In the genomic region with DNA sequence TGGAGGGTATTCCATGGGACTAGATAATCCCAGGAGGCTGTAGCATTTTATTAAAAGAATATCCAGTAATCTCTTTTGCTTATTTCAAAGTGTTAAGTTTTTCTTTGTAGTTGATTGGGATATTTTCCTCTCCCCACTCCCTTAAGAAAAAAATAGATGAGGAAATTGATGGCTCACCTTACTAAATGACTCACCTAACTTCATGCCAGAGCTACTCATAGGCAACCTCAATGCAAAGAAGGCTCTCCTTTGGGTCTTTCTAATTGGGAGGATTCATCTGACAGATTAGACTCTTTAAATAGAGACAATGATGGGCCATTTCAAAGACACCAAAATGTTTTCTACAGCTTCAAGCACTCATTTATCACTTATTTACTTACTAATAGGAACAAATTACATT, we compare ENCODE assay signal across 18 cellular contexts.
DNase-seq lines count a peak whose midpoint lies in the region; ATAC-seq, FAIRE-seq and TF ChIP-seq lines count a peak whose summit lies in the region.
"Had no signal": no experiment of that assay in that cellular context is flagged by ENCODE, and none has a peak within 500 bp of the region (broad histone marks: within the 10 kb centered on the region; RNA-seq: fewer than 3 reads in every experiment).

No MANE protein-coding gene starts in this region.

- no peak overlapping the region for H3K4me2 ChIP-seq in A549
- H3K4me2 ChIP-seq: BLaER1 had no signal

- no peak overlapping the region for H3K27ac Mint-ChIP-seq in activated naive CD4-positive, alpha-beta T cell treated with anti-CD3 and anti-CD28 coated beads, Interleukin-2, amount 10 ng/mL, durations not matched to agents 7 days and 5 days
- H3K27ac Mint-ChIP-seq: CD8-positive, alpha-beta memory T cell; HFFc6 had no signal

- H3K27ac ChIP-seq in A549: peak overlapping the region; percentile 82 to 90; a peak in 5 of 6 replicates
- peak overlapping the region; percentile 66 for H3K27ac ChIP-seq in RWPE2 (ENCODE audit: poor library complexity, severe bottlenecking)
- peak overlapping the region; percentile 66 for H3K27ac ChIP-seq in foreskin keratinocyte
- H3K27ac ChIP-seq: BLaER1, SK-N-MC had no signal

- TF ChIP-seq POLR2A in A549 (IDR thresholded peaks at IDR 0.05; ENCODE audit: low read length): no peak

- H3K4me1 Mint-ChIP-seq in activated naive CD4-positive, alpha-beta T cell treated with anti-CD3 and anti-CD28 coated beads, Interleukin-2, amount 10 ng/mL, durations not matched to agents 7 days and 5 days: no peaks in the 10 kb centered on the region
- H3K4me1 Mint-ChIP-seq: CD8-positive, alpha-beta memory T cell had no signal

- H3K4me1 ChIP-seq in A549 (peaks cover 30% of the 10 kb centered on the region), RWPE2 (ENCODE audit: insufficient read depth, poor library complexity, severe bottlenecking) (peaks cover 32% of the 10 kb centered on the region), foreskin keratinocyte (peaks cover 20% of the 10 kb centered on the region)
- H3K4me1 ChIP-seq: BLaER1 had no signal

- peaks cover 12% of the 10 kb centered on the region; the same call in 2 of the 3 replicates for H3K9me3 ChIP-seq in A549
- H3K9me3 ChIP-seq in RWPE2 (ENCODE audit: severe bottlenecking): no peaks in the 10 kb centered on the region
- H3K9me3 ChIP-seq: BLaER1 had no signal

- no peak overlapping the region for H3K4me3 Mint-ChIP-seq in activated naive CD4-positive, alpha-beta T cell treated with anti-CD3 and anti-CD28 coated beads, Interleukin-2, amount 10 ng/mL, durations not matched to agents 7 days and 5 days
- H3K4me3 Mint-ChIP-seq: CD8-positive, alpha-beta memory T cell; HFFc6 had no signal

- H3K27me3 ChIP-seq in RWPE2 (ENCODE audit: insufficient read depth, poor library complexity, severe bottlenecking) (no peaks in the 10 kb centered on the region), foreskin keratinocyte (no peaks in the 10 kb centered on the region)
- H3K27me3 ChIP-seq: BLaER1 had no signal

- H3K4me3 ChIP-seq in A549: no peak overlapping the region
- no peak overlapping the region for H3K4me3 ChIP-seq in RWPE2 (ENCODE audit: severe bottlenecking)
- H3K4me3 ChIP-seq: BLaER1, SK-N-MC had no signal

- H3K36me3 Mint-ChIP-seq in activated naive CD4-positive, alpha-beta T cell treated with anti-CD3 and anti-CD28 coated beads, Interleukin-2, amount 10 ng/mL, durations not matched to agents 7 days and 5 days: no peaks in the 10 kb centered on the region
- H3K36me3 Mint-ChIP-seq: CD8-positive, alpha-beta memory T cell had no signal

- TF ChIP-seq RAD21 in A549 (conservative IDR thresholded peaks at IDR 0.05 in 1 of 2, IDR thresholded peaks at IDR 0.05 in 1 of 2): no peak

- TF ChIP-seq EP300 in A549 (IDR thresholded peaks at IDR 0.05): no peak

- no peaks in the 10 kb centered on the region for H3K36me3 ChIP-seq in RWPE2 (ENCODE audit: low read depth)
- H3K36me3 ChIP-seq: BLaER1 had no signal

- DNase-seq in A549 (ENCODE audit: low read depth in 1 of 2, low spot score in 1 of 2): no peak
- DNase-seq in HS-5 (ENCODE audit: low read depth): peak; percentile 32
- DNase-seq in RWPE2 (ENCODE audit: low spot score): no peak
- DNase-seq in foreskin keratinocyte: peak; percentile 67 to 84
- DNase-seq in activated naive CD4-positive, alpha-beta T cell treated with anti-CD3 and anti-CD28 coated beads, Interleukin-2, amount 10 ng/mL, durations not matched to agents 7 days and 5 days: no peak
- DNase-seq in MV-4-11 (lab: John Stamatoyannopoulos, UW): no peak
- no peak for DNase-seq in SKM-1 (lab: John Stamatoyannopoulos, UW; ENCODE audit: unreplicated experiment)
- no peak for DNase-seq in activated CD8-positive, alpha-beta memory T cell treated with anti-CD3 and anti-CD28 coated beads, Interleukin-2, amount 50 U/mL, for 4 hours
- DNase-seq: CD8-positive, alpha-beta memory T cell; HFFc6; NCI-H1417 treated with DMSO at 0.1 percent for 48 hours; NCI-H1930; NCI-H446 treated with DMSO at 0.1 percent for 48 hours; NCI-H748 treated with DMSO at 0.1 percent for 48 hours had no signal

- POLR2A ChIA-PET in A549 (lab: Yijun Ruan, JAX): no interaction called here

- ATAC-seq in A549: no peak
- ATAC-seq in RWPE2 (ENCODE audit: low read depth): peak; percentile 87
- ATAC-seq in foreskin keratinocyte: peak; percentile 78
- ATAC-seq: Right ventricle myocardium inferior had no signal

- no peak for FAIRE-seq in A549 (lab: Jason Lieb, UNC)
- FAIRE-seq: GM12892 had no signal

- H3K9me3 Mint-ChIP-seq in activated naive CD4-positive, alpha-beta T cell treated with anti-CD3 and anti-CD28 coated beads, Interleukin-2, amount 10 ng/mL, durations not matched to agents 7 days and 5 days: peaks cover 1% of the 10 kb centered on the region

- no peaks in the 10 kb centered on the region for H3K27me3 Mint-ChIP-seq in activated naive CD4-positive, alpha-beta T cell treated with anti-CD3 and anti-CD28 coated beads, Interleukin-2, amount 10 ng/mL, durations not matched to agents 7 days and 5 days
- H3K27me3 Mint-ChIP-seq: CD8-positive, alpha-beta memory T cell had no signal

- no peak for TF ChIP-seq CTCF in A549 (IDR thresholded peaks at IDR 0.05)
- TF ChIP-seq CTCF in RWPE2 (IDR thresholded peaks at IDR 0.05; ENCODE audit: poor library complexity, severe bottlenecking): no peak
- no peak for TF ChIP-seq CTCF in foreskin keratinocyte (conservative IDR thresholded peaks at IDR 0.05)

- CTCF ChIA-PET in A549 (lab: Yijun Ruan, JAX): interaction anchor here (0.6 to 2.9 kb wide), 5 partner anchors 76 to 1771 kb away, joined by 3 to 13 read pairs (median 4); no protein-coding TSS in a partner anchor
- CTCF ChIA-PET in activated naive CD4-positive, alpha-beta T cell treated with anti-CD3 and anti-CD28 coated beads, Interleukin-2, amount 10 ng/mL, durations not matched to agents 7 days and 5 days (lab: Charles Lee): no interaction called here

TF ChIP-seq in A549, 52 proteins besides CTCF, POLR2A, EP300 and RAD21:
- TF ChIP-seq SMC3 (IDR thresholded peaks at IDR 0.05) (no peak), ZNF302 (CRISPR knock-in tag; IDR thresholded peaks at IDR 0.05) (no peak), MYC (IDR thresholded peaks at IDR 0.05; ENCODE audit: borderline replicate concordance, low read length) (no peak), JUNB (IDR thresholded peaks at IDR 0.05) (peak; percentile 22), GATA3 (IDR thresholded peaks at IDR 0.05; ENCODE audit: borderline replicate concordance) (no peak), FOSL2 (IDR thresholded peaks at IDR 0.05) (no peak; the same call in 1 of the 2 replicates), FOSL2 (CRISPR knock-in tag; IDR thresholded peaks at IDR 0.05) (peak; percentile 64), POLR2AphosphoS2 (conservative IDR thresholded peaks at IDR 0.05; ENCODE audit: low read length) (no peak), NFE2L2 (conservative IDR thresholded peaks at IDR 0.05; ENCODE audit: low read length) (no peak), ESRRA (IDR thresholded peaks at IDR 0.05; ENCODE audit: borderline replicate concordance, low read length) (no peak)
- TF ChIP-seq, protein P1, sequence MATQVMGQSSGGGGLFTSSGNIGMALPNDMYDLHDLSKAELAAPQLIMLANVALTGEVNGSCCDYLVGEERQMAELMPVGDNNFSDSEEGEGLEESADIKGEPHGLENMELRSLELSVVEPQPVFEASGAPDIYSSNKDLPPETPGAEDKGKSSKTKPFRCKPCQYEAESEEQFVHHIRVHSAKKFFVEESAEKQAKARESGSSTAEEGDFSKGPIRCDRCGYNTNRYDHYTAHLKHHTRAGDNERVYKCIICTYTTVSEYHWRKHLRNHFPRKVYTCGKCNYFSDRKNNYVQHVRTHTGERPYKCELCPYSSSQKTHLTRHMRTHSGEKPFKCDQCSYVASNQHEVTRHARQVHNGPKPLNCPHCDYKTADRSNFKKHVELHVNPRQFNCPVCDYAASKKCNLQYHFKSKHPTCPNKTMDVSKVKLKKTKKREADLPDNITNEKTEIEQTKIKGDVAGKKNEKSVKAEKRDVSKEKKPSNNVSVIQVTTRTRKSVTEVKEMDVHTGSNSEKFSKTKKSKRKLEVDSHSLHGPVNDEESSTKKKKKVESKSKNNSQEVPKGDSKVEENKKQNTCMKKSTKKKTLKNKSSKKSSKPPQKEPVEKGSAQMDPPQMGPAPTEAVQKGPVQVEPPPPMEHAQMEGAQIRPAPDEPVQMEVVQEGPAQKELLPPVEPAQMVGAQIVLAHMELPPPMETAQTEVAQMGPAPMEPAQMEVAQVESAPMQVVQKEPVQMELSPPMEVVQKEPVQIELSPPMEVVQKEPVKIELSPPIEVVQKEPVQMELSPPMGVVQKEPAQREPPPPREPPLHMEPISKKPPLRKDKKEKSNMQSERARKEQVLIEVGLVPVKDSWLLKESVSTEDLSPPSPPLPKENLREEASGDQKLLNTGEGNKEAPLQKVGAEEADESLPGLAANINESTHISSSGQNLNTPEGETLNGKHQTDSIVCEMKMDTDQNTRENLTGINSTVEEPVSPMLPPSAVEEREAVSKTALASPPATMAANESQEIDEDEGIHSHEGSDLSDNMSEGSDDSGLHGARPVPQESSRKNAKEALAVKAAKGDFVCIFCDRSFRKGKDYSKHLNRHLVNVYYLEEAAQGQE (IDR thresholded peaks at IDR 0.05): no peak

Comparison
In these comparisons a context has a peak if more than half of its experiments do, and no peak if none do; other contexts are left out.
1. ATAC-seq: peak in RWPE2 (single experiment) and foreskin keratinocyte (single experiment); none in A549 (0 of 2).
2. DNase-seq: peak in HS-5 (single experiment) and foreskin keratinocyte (2 of 2); none in A549 (0 of 2), RWPE2 (single experiment), activated naive CD4-positive, alpha-beta T cell treated with anti-CD3 and anti-CD28 coated beads, Interleukin-2, amount 10 ng/mL, durations not matched to agents 7 days and 5 days (single experiment), MV-4-11 (single experiment), SKM-1 (single experiment) and activated CD8-positive, alpha-beta memory T cell treated with anti-CD3 and anti-CD28 coated beads, Interleukin-2, amount 50 U/mL, for 4 hours (single experiment).
3. Peak in every context shown above with its lines, with median percentiles within 50 percentile points of each other: H3K27ac ChIP-seq.